ENCODE assay signal across 8 cellular contexts in genomic region chr13:102846261-102847015, GRCh38. TPM values are rescaled to one million over a fixed set of nuclear protein-coding genes. Genes with fewer than 3 reads are reported as not detected.
DNase-seq lines count a peak whose midpoint lies in the region; ATAC-seq and TF ChIP-seq lines count a peak whose summit lies in the region.

No MANE protein-coding gene starts in this region.

- ATAC-seq in GM19452 (IDR thresholded peaks at IDR 0.05; ENCODE audit: unreplicated experiment) (peak; percentile 35), HG03469 (IDR thresholded peaks at IDR 0.05; ENCODE audit: unreplicated experiment) (peak; percentile 24), Panc1 (peak; percentile 37)

- TF ChIP-seq CTCF in Panc1 (IDR thresholded peaks at IDR 0.05): no peak
- no peak for TF ChIP-seq CTCF in osteoblast (IDR thresholded peaks at IDR 0.05; ENCODE audit: extremely low read depth, low read depth, low read length)

- peaks cover 19% of the 10 kb centered on the region for H4K20me1 ChIP-seq in osteoblast (ENCODE audit: insufficient read depth, low read length)

- H3K36me3 ChIP-seq in Panc1 (ENCODE audit: control insufficient read depth, insufficient read depth, low read length) (peaks cover 8% of the 10 kb centered on the region; the same call in 1 of the 2 replicates), osteoblast (ENCODE audit: insufficient read depth, low read length) (no peaks in the 10 kb centered on the region)

- POLR2A ChIA-PET in Panc1 (lab: Charles Lee): no interaction called here

- peak overlapping the region; percentile 96 for H2AFZ ChIP-seq in osteoblast (ENCODE audit: low read length)

- DNase-seq in COLO668 (lab: John Stamatoyannopoulos, UW; ENCODE audit: unreplicated experiment) (peak; percentile 52), Panc1 (ENCODE audit: low read depth, low spot score) (no peak), germinal center (ENCODE audit: low spot score) (peak; percentile 47), osteoblast (ENCODE audit: insufficient read length, low spot score, missing footprints) (peak; percentile 22), NCI-H187 treated with DMSO at 0.1 percent for 48 hours (lab: John Stamatoyannopoulos, UW) (no peak)
- peak; percentile 79 for DNase-seq in activated effector memory CD4-positive, alpha-beta T cell treated with anti-CD3 and anti-CD28 coated beads, Interleukin-2, amount 50 U/mL, for 16 hours

- peak overlapping the region; percentile 98 for H3K4me2 ChIP-seq in osteoblast (ENCODE audit: insufficient read depth, low read length)

- peak overlapping the region; percentile 91 for H3K27ac ChIP-seq in Panc1 (ENCODE audit: low read length)
- peak overlapping the region; percentile 97 for H3K27ac ChIP-seq in osteoblast (ENCODE audit: low read depth, low read length)

- no TSS peak for BruUV-seq in Panc1 (replicated peaks; lab: Mats Ljungman, UMichigan)

- in situ Hi-C loops in Panc1 (cut with HindIII; ENCODE audit: low pct_unique_long_range_greater_than_20kb, low sequenced_read_pairs): no loop called here

- H3K4me1 ChIP-seq in Panc1 (ENCODE audit: control insufficient read depth, insufficient read depth, low read length) (peaks cover 7% of the 10 kb centered on the region), osteoblast (ENCODE audit: insufficient read depth, low read length) (peaks cover 16% of the 10 kb centered on the region)

- H3K9me3 ChIP-seq in Panc1 (ENCODE audit: control insufficient read depth, insufficient read depth, low read depth, low read length) (no peaks in the 10 kb centered on the region), osteoblast (ENCODE audit: low read depth, low read length) (no peaks in the 10 kb centered on the region)

- H3K79me2 ChIP-seq in osteoblast (ENCODE audit: insufficient read depth, low read length): peaks cover 50% of the 10 kb centered on the region

- CTCF ChIA-PET in Panc1 (lab: Charles Lee): interaction anchor here (1.2 kb wide), 1 partner anchor 254 kb away, joined by 5 read pairs; no protein-coding TSS in a partner anchor

- H3K4me3 ChIP-seq in Panc1 (ENCODE audit: low read depth in 2 of 2, low read length in 2 of 2) (peak overlapping the region; percentile 93 to 97), osteoblast (ENCODE audit: insufficient read depth, low read length) (peak overlapping the region; percentile 91)

- H3K27me3 ChIP-seq in Panc1 (ENCODE audit: control insufficient read depth, insufficient read depth, low read length): no peaks in the 10 kb centered on the region
- no peaks in the 10 kb centered on the region for H3K27me3 ChIP-seq in osteoblast (ENCODE audit: insufficient read depth, low read length)

- intact Hi-C loops in Panc1 (cut with micrococcal nuclease; ENCODE audit: unreplicated experiment): loop anchor here (1.0 to 2.0 kb wide), 2 partner anchors 120 to 266 kb away; no protein-coding TSS in a partner anchor

RNA-seq across cellular contexts. Expression of gene ERCC5, which starts 0.6 kb away (rescaled TPM):
- 19.6 TPM for total RNA-seq in Panc1 (2021; ENCODE audit: unreplicated experiment)
- 9.1 TPM for polyA plus RNA-seq in Panc1 (2012; ENCODE audit: insufficient read length)
- total RNA-seq in osteoblast: 99.2 and 103 TPM in 2 replicates

RNA-seq across cellular contexts. Expression of gene BIVM, which starts 47.5 kb away (rescaled TPM):
- total RNA-seq in Panc1 (2021; ENCODE audit: unreplicated experiment) (10.5 TPM), osteoblast (22.1 and 30.9 TPM in 2 replicates)
- 5.8 TPM for polyA plus RNA-seq in Panc1 (2012; ENCODE audit: insufficient read length)

RNA-seq across cellular contexts. Expression of gene POGLUT2, which starts 47.7 kb away (rescaled TPM):
- 5.8 TPM for total RNA-seq in Panc1 (2021; ENCODE audit: unreplicated experiment)
- 5.4 TPM for polyA plus RNA-seq in Panc1 (2012; ENCODE audit: insufficient read length)
- 15.9 and 18.0 TPM in 2 replicates for total RNA-seq in osteoblast

Comparison
In these comparisons a context has a peak if more than half of its experiments do, and no peak if none do; other contexts are left out.
1. DNase-seq: peak in COLO668 (single experiment), activated effector memory CD4-positive, alpha-beta T cell treated with anti-CD3 and anti-CD28 coated beads, Interleukin-2, amount 50 U/mL, for 16 hours (single experiment), germinal center (single experiment) and osteoblast (single experiment); none in Panc1 (single experiment) and NCI-H187 treated with DMSO at 0.1 percent for 48 hours (single experiment).
2. Peak in every context shown above with its lines, with median percentiles within 50 percentile points of each other: ATAC-seq.